ENCODE assay signal across 28 cellular contexts in genomic region chr1:201059871-201060555, GRCh38. TPM values are rescaled to one million over a fixed set of nuclear protein-coding genes. Genes with fewer than 3 reads are reported as not detected.
DNase-seq lines count a peak whose midpoint lies in the region; ATAC-seq and TF ChIP-seq lines count a peak whose summit lies in the region.
"Had no signal": no experiment of that assay in that cellular context is flagged by ENCODE, and none has a peak within 500 bp of the region (broad histone marks: within the 10 kb centered on the region; RNA-seq: fewer than 3 reads in every experiment).

No MANE protein-coding gene starts in this region.

- ATAC-seq in esophagus mucosa = no peak
- ATAC-seq: naive thymus-derived CD8-positive, alpha-beta T cell had no signal

- H3K36me3 Mint-ChIP-seq in endothelial cell (ENCODE audit: low read depth, unreplicated experiment) = no peaks in the 10 kb centered on the region
- H3K36me3 Mint-ChIP-seq: CD4-positive, CD25-positive, alpha-beta regulatory T cell; mesothelial cell of epicardium; naive thymus-derived CD8-positive, alpha-beta T cell had no signal

- intact Hi-C loops in lower leg skin (cut with DNase I; ENCODE audit: low total_unique reads) = no loop called here

- DNase-seq in AG10803 (ENCODE audit: low read depth) (peak; percentile 3), D341Med (ENCODE audit: low spot score) (peak; percentile 59), amniotic epithelial cell (ENCODE audit: low read depth) (peak; percentile 7), middle frontal gyrus (ENCODE audit: extremely low spot score, low spot score) (peak; percentile 50), dedifferentiated amniotic fluid mesenchymal stem cell (ENCODE audit: extremely low spot score) (no peak), lower leg skin (ENCODE audit: low spot score in 2 of 2) (no peak), endothelial cell (ENCODE audit: low spot score) (no peak)
- DNase-seq: activated B cell treated with CpG ODN at 0.5 μM for 24 hours; activated naive CD4-positive, alpha-beta T cell treated with anti-CD3 and anti-CD28 coated beads, Interleukin-2, amount 50 U/mL, for 16 hours; CD4-positive, CD25-positive, alpha-beta regulatory T cell; cerebellar nuclear complex; GDM1; MM.1S; naive thymus-derived CD8-positive, alpha-beta T cell; NCI-H1694; NCI-H82; stimulated activated CD4-positive, alpha-beta T cell treated with anti-CD3 and anti-CD28 coated beads, Interleukin-4, amount 100 ng/mL, for 1 hour had no signal

- no peak for TF ChIP-seq CTCF in AG10803 (conservative IDR thresholded peaks at IDR 0.05; ENCODE audit: low read length)
- TF ChIP-seq CTCF in lower leg skin (IDR thresholded peaks at IDR 0.05) = no peak
- TF ChIP-seq CTCF in endothelial cell (IDR thresholded peaks at IDR 0.05; ENCODE audit: unreplicated experiment) = no peak

- peaks cover 13% of the 10 kb centered on the region for H3K27me3 Mint-ChIP-seq in endothelial cell (ENCODE audit: unreplicated experiment)
- H3K27me3 Mint-ChIP-seq: CD4-positive, CD25-positive, alpha-beta regulatory T cell; stimulated activated naive CD8-positive, alpha-beta T cell treated with anti-CD3 and anti-CD28 coated beads, Interleukin-15, Interleukin-2, amounts not matched to agents 100 ng/mL and 50 ng/mL, for 24 hours had no signal

- 60 to 63% methylated on average over 5 of the region's 5 CpGs for WGBS in lower leg skin, 2 donors

- H3K9me3 Mint-ChIP-seq in endothelial cell (ENCODE audit: unreplicated experiment) = no peaks in the 10 kb centered on the region
- H3K9me3 Mint-ChIP-seq: activated B cell treated with CpG ODN at 0.5 μM for 24 hours; activated T-helper 1 cell treated with anti-CD3 and anti-CD28 coated beads, Interleukin-12 subunit alpha, Interleukin-12 subunit beta, Interleukin-2, Interleukin-4 antibody, amounts not matched to agents 30 ng/mL and 10 ng/mL and 1 ng/mL, durations not matched to agents 14 hours and 24 hours and 36 hours; CD4-positive, CD25-positive, alpha-beta regulatory T cell; mesothelial cell of epicardium; naive thymus-derived CD8-positive, alpha-beta T cell; stimulated activated naive CD8-positive, alpha-beta T cell treated with anti-CD3 and anti-CD28 coated beads, Interleukin-15, Interleukin-2, amounts not matched to agents 100 ng/mL and 50 ng/mL, for 24 hours had no signal

- no peak overlapping the region for H3K4me3 ChIP-seq in AG10803 (ENCODE audit: low read length)
- no peak overlapping the region for H3K4me3 ChIP-seq in lower leg skin (ENCODE audit: low read depth, poor library complexity, severe bottlenecking)
- H3K4me3 ChIP-seq: hepatocyte, tibial nerve had no signal

- no peaks in the 10 kb centered on the region for H3K4me1 Mint-ChIP-seq in endothelial cell (ENCODE audit: unreplicated experiment)

- H3K27ac Mint-ChIP-seq in endothelial cell (ENCODE audit: unreplicated experiment) = no peak overlapping the region
- H3K27ac Mint-ChIP-seq: activated B cell treated with CpG ODN at 0.5 μM for 24 hours; activated T-helper 1 cell treated with anti-CD3 and anti-CD28 coated beads, Interleukin-12 subunit alpha, Interleukin-12 subunit beta, Interleukin-2, Interleukin-4 antibody, amounts not matched to agents 30 ng/mL and 10 ng/mL and 1 ng/mL, durations not matched to agents 14 hours and 24 hours and 36 hours; CD4-positive, CD25-positive, alpha-beta regulatory T cell; mesothelial cell of epicardium; stimulated activated naive CD8-positive, alpha-beta T cell treated with anti-CD3 and anti-CD28 coated beads, Interleukin-15, Interleukin-2, amounts not matched to agents 100 ng/mL and 50 ng/mL, for 24 hours had no signal

- no peak overlapping the region for H3K4me3 Mint-ChIP-seq in endothelial cell (ENCODE audit: unreplicated experiment)
- H3K4me3 Mint-ChIP-seq: activated B cell treated with CpG ODN at 0.5 μM for 24 hours; activated T-helper 1 cell treated with anti-CD3 and anti-CD28 coated beads, Interleukin-12 subunit alpha, Interleukin-12 subunit beta, Interleukin-2, Interleukin-4 antibody, amounts not matched to agents 30 ng/mL and 10 ng/mL and 1 ng/mL, durations not matched to agents 14 hours and 24 hours and 36 hours; CD4-positive, CD25-positive, alpha-beta regulatory T cell; mesothelial cell of epicardium; naive thymus-derived CD8-positive, alpha-beta T cell; stimulated activated naive CD8-positive, alpha-beta T cell treated with anti-CD3 and anti-CD28 coated beads, Interleukin-15, Interleukin-2, amounts not matched to agents 100 ng/mL and 50 ng/mL, for 24 hours had no signal

- no peak for TF ChIP-seq POLR2A in lower leg skin (IDR thresholded peaks at IDR 0.05)

RNA-seq across cellular contexts. Expression of gene KIF21B, which starts 36.5 kb away (rescaled TPM):
- total RNA-seq in lower leg skin = 1 to 10 TPM in 2 of 4 donors, under 1 TPM in 2; 0.38 to 1.6 (median 1.0) TPM
- total RNA-seq in esophagus mucosa = 0.52 TPM
- 8.4 TPM for total RNA-seq in endothelial cell (ENCODE audit: unreplicated experiment)

RNA-seq across cellular contexts. Expression of gene CACNA1S, which starts 52.2 kb away (rescaled TPM):
- total RNA-seq in lower leg skin (under 1 TPM in 1 of 4 donors, not detected in 3; 0.04 TPM), esophagus mucosa (not detected), endothelial cell (ENCODE audit: unreplicated experiment) (0.08 TPM)
- total RNA-seq: activated B cell treated with CpG ODN at 0.5 μM for 24 hours; activated T-helper 1 cell treated with anti-CD3 and anti-CD28 coated beads, Interleukin-12 subunit alpha, Interleukin-12 subunit beta, Interleukin-2, Interleukin-4 antibody, amounts not matched to agents 30 ng/mL and 10 ng/mL and 1 ng/mL, durations not matched to agents 14 hours and 24 hours and 36 hours; CD4-positive, CD25-positive, alpha-beta regulatory T cell; epithelial cell of proximal tubule; hepatocyte; left lobe of liver; mesothelial cell of epicardium; naive thymus-derived CD8-positive, alpha-beta T cell; OCI-LY7; osteocyte; T-helper 2 cell treated with Interferon-gamma antibody and Interleukin-4, amounts not matched to agents 100 ng/mL and 5 ng/mL, for 36 hours; tibial nerve had no signal

Comparison
In these comparisons a context has a peak if more than half of its experiments do, and no peak if none do; other contexts are left out.
1. DNase-seq: peak in AG10803 (single experiment), D341Med (single experiment), amniotic epithelial cell (single experiment) and middle frontal gyrus (single experiment); none in dedifferentiated amniotic fluid mesenchymal stem cell (single experiment), lower leg skin (0 of 2) and endothelial cell (single experiment).